ENCODE assay signal across 8 cellular contexts in genomic region chr1:205918955-205919746, GRCh38. TPM values are rescaled to one million over a fixed set of nuclear protein-coding genes. Genes with fewer than 3 reads are reported as not detected.
DNase-seq lines count a peak whose midpoint lies in the region; ATAC-seq and TF ChIP-seq lines count a peak whose summit lies in the region.

No MANE protein-coding gene starts in this region.

- H3K9me3 Mint-ChIP-seq in CD8-positive, alpha-beta T cell: no peaks in the 10 kb centered on the region
- H3K9me3 Mint-ChIP-seq in HFFc6: no peaks in the 10 kb centered on the region
- H3K9me3 Mint-ChIP-seq in activated CD4-positive, alpha-beta T cell treated with anti-CD3 and anti-CD28 coated beads for 36 hours (ENCODE audit: low read depth): no peaks in the 10 kb centered on the region

- ATAC-seq in CD8-positive, alpha-beta T cell: peak; percentile 63
- ATAC-seq in activated CD4-positive, alpha-beta T cell treated with anti-CD3 and anti-CD28 coated beads for 36 hours: peak; percentile 86
- ATAC-seq in left lung: peak; percentile 81
- ATAC-seq in HG02973 (IDR thresholded peaks at IDR 0.05; ENCODE audit: unreplicated experiment): no peak

- intact Hi-C loops in CD8-positive, alpha-beta T cell (cut with DNase I, micrococcal nuclease): loop anchor here (1.0 to 2.0 kb wide), 4 partner anchors 58 to 187 kb away; no protein-coding TSS in a partner anchor
- intact Hi-C loops in activated CD4-positive, alpha-beta T cell treated with anti-CD3 and anti-CD28 coated beads for 36 hours (cut with DNase I, micrococcal nuclease): loop anchor here (1.0 kb wide), 5 partner anchors 58 to 260 kb away; no protein-coding TSS in a partner anchor
- intact Hi-C loops in left lung (cut with DNase I): loop anchor here in 1 of 2 donors (2.0 to 10.0 kb wide), 3 partner anchors 60 to 196 kb away; partner anchors contain the start of gene AVPR1B

- H3K27me3 Mint-ChIP-seq in CD8-positive, alpha-beta T cell (ENCODE audit: low read depth): peaks cover 10% of the 10 kb centered on the region
- H3K27me3 Mint-ChIP-seq in HFFc6 (ENCODE audit: insufficient read depth): peaks cover 17% of the 10 kb centered on the region
- H3K27me3 Mint-ChIP-seq in activated CD4-positive, alpha-beta T cell treated with anti-CD3 and anti-CD28 coated beads for 36 hours: no peaks in the 10 kb centered on the region

- H3K36me3 Mint-ChIP-seq in CD8-positive, alpha-beta T cell: no peaks in the 10 kb centered on the region
- H3K36me3 Mint-ChIP-seq in HFFc6 (ENCODE audit: low read depth): no peaks in the 10 kb centered on the region
- H3K36me3 Mint-ChIP-seq in activated CD4-positive, alpha-beta T cell treated with anti-CD3 and anti-CD28 coated beads for 36 hours (ENCODE audit: low read depth): no peaks in the 10 kb centered on the region

- H3K4me1 ChIP-seq in CD8-positive, alpha-beta T cell (ENCODE audit: insufficient read depth, low read length): no peaks in the 10 kb centered on the region
- peaks cover 11 to 12% of the 10 kb centered on the region in 2 donors for H3K4me1 ChIP-seq in left lung

- no peak overlapping the region for H3K4me3 ChIP-seq in CD8-positive, alpha-beta T cell (ENCODE audit: low read depth, low read length)
- H3K4me3 ChIP-seq in choroid plexus epithelial cell (ENCODE audit: low read depth, low read length): no peak overlapping the region
- no peak overlapping the region for H3K4me3 ChIP-seq in left lung

- no peaks in the 10 kb centered on the region for H3K9me3 ChIP-seq in CD8-positive, alpha-beta T cell (ENCODE audit: low read length)
- no peaks in the 10 kb centered on the region for H3K9me3 ChIP-seq in left lung

- no peak overlapping the region for H3K4me3 Mint-ChIP-seq in CD8-positive, alpha-beta T cell
- no peak overlapping the region for H3K4me3 Mint-ChIP-seq in HFFc6
- no peak overlapping the region for H3K4me3 Mint-ChIP-seq in activated CD4-positive, alpha-beta T cell treated with anti-CD3 and anti-CD28 coated beads for 36 hours

- no peak overlapping the region for H3K27ac Mint-ChIP-seq in CD8-positive, alpha-beta T cell
- H3K27ac Mint-ChIP-seq in HFFc6: no peak overlapping the region
- no peak overlapping the region for H3K27ac Mint-ChIP-seq in activated CD4-positive, alpha-beta T cell treated with anti-CD3 and anti-CD28 coated beads for 36 hours

- H3K36me3 ChIP-seq in CD8-positive, alpha-beta T cell (ENCODE audit: insufficient read depth, low read length): no peaks in the 10 kb centered on the region
- no peaks in the 10 kb centered on the region for H3K36me3 ChIP-seq in left lung

- CTCF ChIA-PET in CD8-positive, alpha-beta T cell (lab: Charles Lee): interaction anchor here (0.7 to 8.7 kb wide), 19 partner anchors 8 to 261 kb away, joined by 3 to 60 read pairs (median 4); partner anchors contain the start of gene RAB7B
- CTCF ChIA-PET in activated CD4-positive, alpha-beta T cell treated with anti-CD3 and anti-CD28 coated beads for 36 hours (lab: Charles Lee): interaction anchor here (0.6 to 9.6 kb wide), 30 partner anchors 11 to 772 kb away, joined by 3 to 232 read pairs (median 3); no protein-coding TSS in a partner anchor

- TF ChIP-seq CTCF in CD8-positive, alpha-beta T cell (IDR thresholded peaks at IDR 0.05): peak; percentile 75
- peak; percentile 96 for TF ChIP-seq CTCF in HFFc6 (IDR thresholded peaks at IDR 0.05)
- peak; percentile 96 for TF ChIP-seq CTCF in choroid plexus epithelial cell (conservative IDR thresholded peaks at IDR 0.05; ENCODE audit: low read depth, low read length)
- TF ChIP-seq CTCF in left lung (IDR thresholded peaks at IDR 0.05): peak; percentile 87 to 96

- H3K4me1 Mint-ChIP-seq in CD8-positive, alpha-beta T cell (ENCODE audit: low read depth): no peaks in the 10 kb centered on the region
- H3K4me1 Mint-ChIP-seq in HFFc6 (ENCODE audit: low read depth): peaks cover 20% of the 10 kb centered on the region
- no peaks in the 10 kb centered on the region for H3K4me1 Mint-ChIP-seq in activated CD4-positive, alpha-beta T cell treated with anti-CD3 and anti-CD28 coated beads for 36 hours

- POLR2A ChIA-PET in CD8-positive, alpha-beta T cell (lab: Charles Lee): no interaction called here
- POLR2A ChIA-PET in activated CD4-positive, alpha-beta T cell treated with anti-CD3 and anti-CD28 coated beads for 36 hours (lab: Charles Lee): interaction anchor here (0.6 kb wide), 1 partner anchor 21 kb away, joined by 3 read pairs; no protein-coding TSS in a partner anchor

- H3K27ac ChIP-seq in CD8-positive, alpha-beta T cell (ENCODE audit: low read depth, low read length): no peak overlapping the region
- peak overlapping the region in 1 of 2 donors; percentile 59 for H3K27ac ChIP-seq in left lung

- DNase-seq in CD8-positive, alpha-beta T cell: peak; percentile 42 to 75 (median 52)
- DNase-seq in HFFc6: peak; percentile 72
- DNase-seq in NCI-H446 treated with DMSO at 0.1 percent for 48 hours (lab: John Stamatoyannopoulos, UW): peak; percentile 43
- peak; percentile 86 for DNase-seq in activated CD4-positive, alpha-beta T cell treated with anti-CD3 and anti-CD28 coated beads for 36 hours
- DNase-seq in choroid plexus epithelial cell (ENCODE audit: low read depth): peak; percentile 92
- DNase-seq in left lung: peak in 1 of 2 donors; percentile 74
- DNase-seq in stimulated activated CD4-positive, alpha-beta T cell treated with anti-CD3 and anti-CD28 coated beads, Interleukin-4, amount 100 ng/mL, for 24 hours: peak; percentile 76

- no peaks in the 10 kb centered on the region for H3K27me3 ChIP-seq in CD8-positive, alpha-beta T cell (ENCODE audit: insufficient read depth, low read length)
- no peaks in the 10 kb centered on the region for H3K27me3 ChIP-seq in left lung

RNA-seq across cellular contexts. Expression of gene SLC26A9, which starts 24.1 kb away (rescaled TPM):
- not detected for total RNA-seq in CD8-positive, alpha-beta T cell
- not detected for total RNA-seq in HFFc6 (2021; fragmentation: NEBNext Ultra II Directional; extraction: Animal tissue kit (Norgen Biotek cat#: 25700))
- total RNA-seq in activated CD4-positive, alpha-beta T cell treated with anti-CD3 and anti-CD28 coated beads for 36 hours: not detected
- 10 to 100 TPM in 1 of 2 donors, 1 to 10 TPM in 1; 7.6 to 42.5 TPM for total RNA-seq in left lung

Comparison
In these comparisons a context has a peak if more than half of its experiments do, and no peak if none do; other contexts are left out.
1. RNA of gene SLC26A9, which starts 24.1 kb away (total RNA-seq): 7.6 to 42.5 TPM in left lung; not detected in CD8-positive, alpha-beta T cell, not detected in HFFc6 and not detected in activated CD4-positive, alpha-beta T cell treated with anti-CD3 and anti-CD28 coated beads for 36 hours; every median in the first group is over 4 times any median in the second.
2. Peak in every context shown above with its lines, with median percentiles within 50 percentile points of each other: CTCF ChIP-seq.